ENCODE assay signal across 15 cellular contexts in genomic region chr2:71385008-71385407, GRCh38. TPM values are rescaled to one million over a fixed set of nuclear protein-coding genes. Genes with fewer than 3 reads are reported as not detected.
DNase-seq lines count a peak whose midpoint lies in the region; ATAC-seq and TF ChIP-seq lines count a peak whose summit lies in the region.
"Had no signal": no experiment of that assay in that cellular context is flagged by ENCODE, and none has a peak within 500 bp of the region (broad histone marks: within the 10 kb centered on the region; RNA-seq: fewer than 3 reads in every experiment).

No MANE protein-coding gene starts in this region.

- H3K4me1 Mint-ChIP-seq in stimulated activated memory B cell treated with anti-CD40 and anti-IgM and Interleukin-4, amounts not matched to agents 10 μg/mL and 1 μg/mL and 100 μg/mL, for 72 hours = no peaks in the 10 kb centered on the region

- H3K27ac ChIP-seq in A673 (ENCODE audit: low read depth, low read length, poor library complexity, severe bottlenecking) (no peak overlapping the region), foreskin keratinocyte (no peak overlapping the region)
- H3K27ac ChIP-seq: skin epidermis, upper lobe of right lung had no signal

- H3K27me3 ChIP-seq in A673 (replicated peaks; ENCODE audit: insufficient read depth, low read depth, low read length, poor library complexity) (no peaks in the 10 kb centered on the region), foreskin keratinocyte (no peaks in the 10 kb centered on the region)
- H3K27me3 ChIP-seq: upper lobe of right lung had no signal

- peaks cover 83% of the 10 kb centered on the region for H3K36me3 Mint-ChIP-seq in stimulated activated memory B cell treated with anti-CD40 and anti-IgM and Interleukin-4, amounts not matched to agents 10 μg/mL and 1 μg/mL and 100 μg/mL, for 72 hours

- ATAC-seq in foreskin keratinocyte (no peak), HG02610 (IDR thresholded peaks at IDR 0.05; ENCODE audit: unreplicated experiment) (no peak)
- no peak for ATAC-seq in activated CD4-positive, CD25-positive, alpha-beta regulatory T cell treated with anti-CD3 and anti-CD28 coated beads, Interleukin-2, amount 50 U/mL, for 24 hours
- ATAC-seq in stimulated activated memory B cell treated with anti-CD40 and anti-IgM and Interleukin-4, amounts not matched to agents 10 μg/mL and 1 μg/mL and 100 μg/mL, for 72 hours = no peak
- ATAC-seq: upper lobe of right lung had no signal

- TF ChIP-seq CTCF in A673 (conservative IDR thresholded peaks at IDR 0.05; ENCODE audit: low read depth, low read length) = no peak
- TF ChIP-seq CTCF in astrocyte of the spinal cord (IDR thresholded peaks at IDR 0.05; ENCODE audit: low read depth, low read length) = no peak
- no peak for TF ChIP-seq CTCF in foreskin keratinocyte (conservative IDR thresholded peaks at IDR 0.05)

- intact Hi-C loops in A673 (cut with micrococcal nuclease; ENCODE audit: unreplicated experiment) = loop anchor here (2.0 kb wide), 1 partner anchor 18 kb away; no protein-coding TSS in a partner anchor

- H3K4me1 ChIP-seq in A673 (ENCODE audit: insufficient read depth, low read length, poor library complexity, severe bottlenecking) (peaks cover 3% of the 10 kb centered on the region), foreskin keratinocyte (no peaks in the 10 kb centered on the region)
- H3K4me1 ChIP-seq: upper lobe of right lung had no signal

- H3K4me3 ChIP-seq in A673 (ENCODE audit: low read depth, low read length, poor library complexity, severe bottlenecking) (no peak overlapping the region), astrocyte of the spinal cord (ENCODE audit: low read depth, low read length) (no peak overlapping the region)
- H3K4me3 ChIP-seq: skin epidermis, upper lobe of right lung had no signal

- H3K9me3 Mint-ChIP-seq in stimulated activated memory B cell treated with anti-CD40 and anti-IgM and Interleukin-4, amounts not matched to agents 10 μg/mL and 1 μg/mL and 100 μg/mL, for 72 hours = no peaks in the 10 kb centered on the region

- no peak overlapping the region for H3K27ac Mint-ChIP-seq in stimulated activated memory B cell treated with anti-CD40 and anti-IgM and Interleukin-4, amounts not matched to agents 10 μg/mL and 1 μg/mL and 100 μg/mL, for 72 hours

- no peaks in the 10 kb centered on the region for H3K9me3 ChIP-seq in A673 (ENCODE audit: low read depth, low read length, poor library complexity, severe bottlenecking)
- H3K9me3 ChIP-seq: upper lobe of right lung had no signal

- no peaks in the 10 kb centered on the region for H3K27me3 Mint-ChIP-seq in stimulated activated memory B cell treated with anti-CD40 and anti-IgM and Interleukin-4, amounts not matched to agents 10 μg/mL and 1 μg/mL and 100 μg/mL, for 72 hours

- DNase-seq in A673 (ENCODE audit: low spot score) = peak; percentile 18
- DNase-seq in HCEC 1CT = peak; percentile 90
- peak; percentile 78 for DNase-seq in astrocyte of the spinal cord (ENCODE audit: low read depth, low spot score)
- DNase-seq in foreskin keratinocyte = peak; percentile 20 to 56
- no peak for DNase-seq in mucosa of gallbladder (ENCODE audit: low spot score)
- DNase-seq: activated naive CD4-positive, alpha-beta T cell treated with Interleukin-2 at 50 U/mL for 16 hours; C1 segment of cervical spinal cord; effector CD4-positive, alpha-beta T cell; NCI-H1417 treated with DMSO at 0.1 percent for 48 hours; NCI-H82; upper lobe of right lung had no signal

- in situ Hi-C loops in astrocyte of the spinal cord (cut with HindIII; ENCODE audit: low sequenced_read_pairs) = no loop called here

- no TSS peak for BruUV-seq in A673 (replicated peaks; lab: Mats Ljungman, UMichigan)

- no peak overlapping the region for H3K4me3 Mint-ChIP-seq in stimulated activated memory B cell treated with anti-CD40 and anti-IgM and Interleukin-4, amounts not matched to agents 10 μg/mL and 1 μg/mL and 100 μg/mL, for 72 hours

- peaks cover 73% of the 10 kb centered on the region for H3K36me3 ChIP-seq in A673 (ENCODE audit: insufficient read depth, low read length, poor library complexity, severe bottlenecking)

- CTCF ChIA-PET in A673 (lab: Charles Lee) = no interaction called here

- POLR2A ChIA-PET in A673 (lab: Charles Lee; ENCODE audit: low non-redundant PET) = no interaction called here

RNA-seq across cellular contexts. Expression of gene ZNF638, which starts 53.4 kb away (rescaled TPM):
- 113 and 126 TPM in 2 replicates for total RNA-seq in A673 (2021)
- 67.5 and 68.0 TPM in 2 replicates for total RNA-seq in foreskin keratinocyte
- 42.2 and 45.6 TPM in 2 replicates for polyA plus RNA-seq in foreskin keratinocyte
- 102 TPM for total RNA-seq in mucosa of gallbladder
